In the genomic region with DNA sequence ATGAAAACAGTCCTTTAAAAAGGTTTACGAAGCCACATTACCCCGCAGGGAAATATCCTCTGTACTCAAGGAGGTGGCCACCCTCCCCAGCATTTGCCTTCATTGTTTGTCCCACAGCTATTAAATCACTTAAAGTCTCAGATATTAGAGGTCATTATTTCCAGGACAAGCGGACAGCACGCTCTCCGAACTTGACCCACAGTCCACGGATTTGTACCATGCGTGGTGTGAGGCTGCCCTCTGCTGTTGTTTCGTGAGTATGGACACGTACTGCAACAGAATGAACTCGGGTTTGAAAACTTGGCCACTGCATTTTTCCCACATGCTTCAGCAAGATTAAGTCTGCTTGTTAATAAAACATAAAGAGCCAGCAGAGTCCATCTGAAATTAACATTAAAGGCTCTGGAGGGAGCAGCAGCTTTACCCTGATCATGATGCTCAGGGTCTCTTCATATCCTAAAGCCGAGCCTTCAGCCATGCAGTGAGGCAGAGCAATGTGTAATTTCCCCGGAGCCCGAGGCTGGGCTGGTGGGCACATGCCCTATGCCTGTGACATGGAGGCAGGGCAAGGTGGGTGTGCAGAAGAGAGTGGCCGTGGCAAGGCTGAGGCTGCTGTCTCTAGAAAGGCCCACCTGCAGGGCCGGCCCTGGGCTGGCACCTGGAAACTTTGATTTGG, we compare ENCODE assay signal across 8 cellular contexts. TPM values are rescaled to one million over a fixed set of nuclear protein-coding genes. Genes with fewer than 3 reads are reported as not detected.
DNase-seq lines count a peak whose midpoint lies in the region; ATAC-seq and TF ChIP-seq lines count a peak whose summit lies in the region.

No MANE protein-coding gene starts in this region.

- H3K4me3 ChIP-seq in fibroblast of villous mesenchyme (ENCODE audit: low read depth, low read length) = no peak overlapping the region

- no peaks in the 10 kb centered on the region for H3K9me3 Mint-ChIP-seq in osteocyte (ENCODE audit: unreplicated experiment)

- TF ChIP-seq CTCF in GM12874 (IDR thresholded peaks at IDR 0.05; ENCODE audit: insufficient read depth, low read depth, low read length) (peak; percentile 52), fibroblast of villous mesenchyme (IDR thresholded peaks at IDR 0.05; ENCODE audit: insufficient read depth, low read depth, low read length) (peak; percentile 78), osteocyte (IDR thresholded peaks at IDR 0.05) (peak; percentile 87)

- H3K36me3 Mint-ChIP-seq in osteocyte (ENCODE audit: unreplicated experiment) = peaks cover 18% of the 10 kb centered on the region

- ATAC-seq in SK-N-SH treated with all-trans-retinoic acid at 6 μM for 48 hours (peak; percentile 85), GM21576 (IDR thresholded peaks at IDR 0.05; ENCODE audit: unreplicated experiment) (no peak), HG02852 (IDR thresholded peaks at IDR 0.05; ENCODE audit: unreplicated experiment) (no peak), esophagus mucosa (no peak)

- H3K4me1 Mint-ChIP-seq in osteocyte (ENCODE audit: unreplicated experiment) = peaks cover 16% of the 10 kb centered on the region

- H3K27ac Mint-ChIP-seq in osteocyte (ENCODE audit: unreplicated experiment) = no peak overlapping the region

- no peak overlapping the region for H3K4me3 Mint-ChIP-seq in osteocyte (ENCODE audit: unreplicated experiment)

- peak; percentile 91 for DNase-seq in Ammon's horn (ENCODE audit: low spot score)
- peak; percentile 68 for DNase-seq in fibroblast of villous mesenchyme (ENCODE audit: low read depth)
- DNase-seq in osteocyte (ENCODE audit: extremely low spot score, unreplicated experiment) = peak; percentile 86

- H3K27me3 Mint-ChIP-seq in osteocyte (ENCODE audit: unreplicated experiment) = no peaks in the 10 kb centered on the region

TF ChIP-seq in SK-N-SH treated with all-trans-retinoic acid at 6 μM for 48 hours, 23 proteins besides CTCF, POLR2A, EP300 and RAD21:
- TF ChIP-seq ESRRG (CRISPR knock-in tag; IDR thresholded peaks at IDR 0.05) (no peak), ARNTL (CRISPR knock-in tag; IDR thresholded peaks at IDR 0.05; ENCODE audit: borderline replicate concordance, low read depth) (no peak), SNAI2 (CRISPR knock-in tag; IDR thresholded peaks at IDR 0.05) (no peak), TCF4 (CRISPR knock-in tag; IDR thresholded peaks at IDR 0.05; ENCODE audit: borderline replicate concordance) (no peak), GLIS3 (CRISPR knock-in tag; IDR thresholded peaks at IDR 0.05) (no peak), TOX (CRISPR knock-in tag; IDR thresholded peaks at IDR 0.05; ENCODE audit: borderline replicate concordance) (no peak), ZC3H10 (CRISPR knock-in tag; IDR thresholded peaks at IDR 0.05) (no peak), PPARA (CRISPR knock-in tag; IDR thresholded peaks at IDR 0.05; ENCODE audit: borderline replicate concordance) (no peak), ZNF8 (CRISPR knock-in tag; IDR thresholded peaks at IDR 0.05) (no peak), ZFP3 (CRISPR knock-in tag; IDR thresholded peaks at IDR 0.05) (no peak), ZNF70 (CRISPR knock-in tag; IDR thresholded peaks at IDR 0.05) (no peak), ZNF565 (CRISPR knock-in tag; conservative IDR thresholded peaks at IDR 0.05; ENCODE audit: low read depth) (no peak), ISL1 (CRISPR knock-in tag; IDR thresholded peaks at IDR 0.05) (no peak), OSR1 (CRISPR knock-in tag; IDR thresholded peaks at IDR 0.05) (no peak), RARB (CRISPR knock-in tag; IDR thresholded peaks at IDR 0.05) (no peak), ZFP30 (CRISPR knock-in tag; IDR thresholded peaks at IDR 0.05) (no peak)
- TF ChIP-seq, protein P1, sequence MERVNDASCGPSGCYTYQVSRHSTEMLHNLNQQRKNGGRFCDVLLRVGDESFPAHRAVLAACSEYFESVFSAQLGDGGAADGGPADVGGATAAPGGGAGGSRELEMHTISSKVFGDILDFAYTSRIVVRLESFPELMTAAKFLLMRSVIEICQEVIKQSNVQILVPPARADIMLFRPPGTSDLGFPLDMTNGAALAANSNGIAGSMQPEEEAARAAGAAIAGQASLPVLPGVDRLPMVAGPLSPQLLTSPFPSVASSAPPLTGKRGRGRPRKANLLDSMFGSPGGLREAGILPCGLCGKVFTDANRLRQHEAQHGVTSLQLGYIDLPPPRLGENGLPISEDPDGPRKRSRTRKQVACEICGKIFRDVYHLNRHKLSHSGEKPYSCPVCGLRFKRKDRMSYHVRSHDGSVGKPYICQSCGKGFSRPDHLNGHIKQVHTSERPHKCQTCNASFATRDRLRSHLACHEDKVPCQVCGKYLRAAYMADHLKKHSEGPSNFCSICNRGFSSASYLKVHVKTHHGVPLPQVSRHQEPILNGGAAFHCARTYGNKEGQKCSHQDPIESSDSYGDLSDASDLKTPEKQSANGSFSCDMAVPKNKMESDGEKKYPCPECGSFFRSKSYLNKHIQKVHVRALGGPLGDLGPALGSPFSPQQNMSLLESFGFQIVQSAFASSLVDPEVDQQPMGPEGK (CRISPR knock-in tag; IDR thresholded peaks at IDR 0.05; ENCODE audit: borderline replicate concordance) = no peak
- TF ChIP-seq, protein P2, sequence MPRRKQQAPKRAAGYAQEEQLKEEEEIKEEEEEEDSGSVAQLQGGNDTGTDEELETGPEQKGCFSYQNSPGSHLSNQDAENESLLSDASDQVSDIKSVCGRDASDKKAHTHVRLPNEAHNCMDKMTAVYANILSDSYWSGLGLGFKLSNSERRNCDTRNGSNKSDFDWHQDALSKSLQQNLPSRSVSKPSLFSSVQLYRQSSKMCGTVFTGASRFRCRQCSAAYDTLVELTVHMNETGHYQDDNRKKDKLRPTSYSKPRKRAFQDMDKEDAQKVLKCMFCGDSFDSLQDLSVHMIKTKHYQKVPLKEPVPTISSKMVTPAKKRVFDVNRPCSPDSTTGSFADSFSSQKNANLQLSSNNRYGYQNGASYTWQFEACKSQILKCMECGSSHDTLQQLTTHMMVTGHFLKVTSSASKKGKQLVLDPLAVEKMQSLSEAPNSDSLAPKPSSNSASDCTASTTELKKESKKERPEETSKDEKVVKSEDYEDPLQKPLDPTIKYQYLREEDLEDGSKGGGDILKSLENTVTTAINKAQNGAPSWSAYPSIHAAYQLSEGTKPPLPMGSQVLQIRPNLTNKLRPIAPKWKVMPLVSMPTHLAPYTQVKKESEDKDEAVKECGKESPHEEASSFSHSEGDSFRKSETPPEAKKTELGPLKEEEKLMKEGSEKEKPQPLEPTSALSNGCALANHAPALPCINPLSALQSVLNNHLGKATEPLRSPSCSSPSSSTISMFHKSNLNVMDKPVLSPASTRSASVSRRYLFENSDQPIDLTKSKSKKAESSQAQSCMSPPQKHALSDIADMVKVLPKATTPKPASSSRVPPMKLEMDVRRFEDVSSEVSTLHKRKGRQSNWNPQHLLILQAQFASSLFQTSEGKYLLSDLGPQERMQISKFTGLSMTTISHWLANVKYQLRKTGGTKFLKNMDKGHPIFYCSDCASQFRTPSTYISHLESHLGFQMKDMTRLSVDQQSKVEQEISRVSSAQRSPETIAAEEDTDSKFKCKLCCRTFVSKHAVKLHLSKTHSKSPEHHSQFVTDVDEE (CRISPR knock-in tag; IDR thresholded peaks at IDR 0.05) = no peak
- TF ChIP-seq, protein P3, sequence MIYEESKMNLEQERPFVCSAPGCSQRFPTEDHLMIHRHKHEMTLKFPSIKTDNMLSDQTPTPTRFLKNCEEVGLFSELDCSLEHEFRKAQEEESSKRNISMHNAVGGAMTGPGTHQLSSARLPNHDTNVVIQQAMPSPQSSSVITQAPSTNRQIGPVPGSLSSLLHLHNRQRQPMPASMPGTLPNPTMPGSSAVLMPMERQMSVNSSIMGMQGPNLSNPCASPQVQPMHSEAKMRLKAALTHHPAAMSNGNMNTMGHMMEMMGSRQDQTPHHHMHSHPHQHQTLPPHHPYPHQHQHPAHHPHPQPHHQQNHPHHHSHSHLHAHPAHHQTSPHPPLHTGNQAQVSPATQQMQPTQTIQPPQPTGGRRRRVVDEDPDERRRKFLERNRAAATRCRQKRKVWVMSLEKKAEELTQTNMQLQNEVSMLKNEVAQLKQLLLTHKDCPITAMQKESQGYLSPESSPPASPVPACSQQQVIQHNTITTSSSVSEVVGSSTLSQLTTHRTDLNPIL (CRISPR knock-in tag; IDR thresholded peaks at IDR 0.05; ENCODE audit: low read depth) = no peak
- TF ChIP-seq, protein P4, sequence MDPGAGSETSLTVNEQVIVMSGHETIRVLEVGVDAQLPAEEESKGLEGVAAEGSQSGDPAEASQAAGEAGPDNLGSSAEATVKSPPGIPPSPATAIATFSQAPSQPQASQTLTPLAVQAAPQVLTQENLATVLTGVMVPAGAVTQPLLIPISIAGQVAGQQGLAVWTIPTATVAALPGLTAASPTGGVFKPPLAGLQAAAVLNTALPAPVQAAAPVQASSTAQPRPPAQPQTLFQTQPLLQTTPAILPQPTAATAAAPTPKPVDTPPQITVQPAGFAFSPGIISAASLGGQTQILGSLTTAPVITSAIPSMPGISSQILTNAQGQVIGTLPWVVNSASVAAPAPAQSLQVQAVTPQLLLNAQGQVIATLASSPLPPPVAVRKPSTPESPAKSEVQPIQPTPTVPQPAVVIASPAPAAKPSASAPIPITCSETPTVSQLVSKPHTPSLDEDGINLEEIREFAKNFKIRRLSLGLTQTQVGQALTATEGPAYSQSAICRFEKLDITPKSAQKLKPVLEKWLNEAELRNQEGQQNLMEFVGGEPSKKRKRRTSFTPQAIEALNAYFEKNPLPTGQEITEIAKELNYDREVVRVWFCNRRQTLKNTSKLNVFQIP (CRISPR knock-in tag; IDR thresholded peaks at IDR 0.05; ENCODE audit: borderline replicate concordance, low read depth) = no peak

RNA-seq across cellular contexts. Expression of a gene that starts 19.7 kb away (rescaled TPM):
- total RNA-seq in fibroblast of villous mesenchyme (23.5 and 27.2 TPM in 2 replicates), osteocyte (26.2 and 28.1 TPM in 2 replicates), esophagus mucosa (58.3 TPM)
